In the genomic region with DNA sequence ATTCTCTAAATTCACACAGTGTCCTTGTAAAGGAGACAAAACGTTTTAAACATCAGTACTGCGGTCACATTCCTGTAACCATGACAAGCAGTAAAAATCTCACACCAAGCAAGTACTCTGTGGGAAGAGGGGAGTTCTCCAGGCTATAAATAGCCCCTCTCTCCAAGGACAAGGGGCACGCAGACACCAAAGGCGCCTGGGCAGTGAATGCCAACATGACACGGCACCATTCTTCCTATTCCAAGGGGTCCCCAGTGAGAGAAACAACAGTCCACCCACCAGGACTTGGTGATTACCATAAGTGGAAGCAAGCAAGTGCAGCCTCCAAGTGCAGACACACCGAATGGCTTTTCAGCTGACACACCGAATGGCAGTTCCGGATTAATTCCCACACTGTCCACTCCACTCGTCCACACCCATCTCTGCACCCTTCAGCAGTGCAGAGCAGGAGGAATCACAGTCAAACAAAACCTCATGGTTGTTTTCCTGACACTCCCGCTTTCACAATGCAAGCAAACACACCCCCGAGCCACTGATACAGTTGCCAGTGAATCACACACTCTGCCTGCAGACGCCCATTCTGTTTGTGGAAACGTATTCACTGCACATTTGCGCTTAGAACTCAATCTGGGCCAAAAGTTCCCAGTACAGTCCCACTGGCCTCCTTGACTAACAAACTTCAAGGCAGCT, we compare ENCODE assay signal across 8 cellular contexts. TPM values are rescaled to one million over a fixed set of nuclear protein-coding genes. Genes with fewer than 3 reads are reported as not detected.
DNase-seq lines count a peak whose midpoint lies in the region; ATAC-seq and TF ChIP-seq lines count a peak whose summit lies in the region.

No MANE protein-coding gene starts in this region.

- no peak for TF ChIP-seq POLR2A in esophagus muscularis mucosa (IDR thresholded peaks at IDR 0.05; ENCODE audit: low read depth)

- peak overlapping the region; percentile 96 to 98 (median 97) for H3K27ac ChIP-seq in esophagus muscularis mucosa (replicated peaks in 1 of 4)

- no peak for ATAC-seq in naive thymus-derived CD8-positive, alpha-beta T cell
- ATAC-seq in HG03097 (IDR thresholded peaks at IDR 0.05; ENCODE audit: low FRiP score, unreplicated experiment), result no peak
- no peak for ATAC-seq in GM19455 (IDR thresholded peaks at IDR 0.05; ENCODE audit: unreplicated experiment)

- H3K36me3 Mint-ChIP-seq in naive thymus-derived CD8-positive, alpha-beta T cell, result no peaks in the 10 kb centered on the region

- TF ChIP-seq EP300 in esophagus muscularis mucosa (IDR thresholded peaks at IDR 0.05), result no peak

- peak; percentile 36 for DNase-seq in activated naive CD4-positive, alpha-beta T cell treated with Interleukin-2 at 50 U/mL for 16 hours
- no peak for DNase-seq in activated naive CD4-positive, alpha-beta T cell (lab: John Stamatoyannopoulos, UW)
- DNase-seq in esophagus muscularis mucosa (ENCODE audit: extremely low spot score), result no peak
- no peak for DNase-seq in naive thymus-derived CD8-positive, alpha-beta T cell
- DNase-seq in NCI-H345 treated with DMSO at 0.1 percent for 48 hours (lab: John Stamatoyannopoulos, UW; ENCODE audit: unreplicated experiment), result no peak

- peaks cover 67 to 85% (median 79%) of the 10 kb centered on the region in 4 donors for H3K4me1 ChIP-seq in esophagus muscularis mucosa

- TF ChIP-seq CTCF in WI38 (IDR thresholded peaks at IDR 0.05; ENCODE audit: low read depth, low read length) (no peak), esophagus muscularis mucosa (IDR thresholded peaks at IDR 0.05) (no peak)

- no peaks in the 10 kb centered on the region for H3K27me3 ChIP-seq in esophagus muscularis mucosa

- no peaks in the 10 kb centered on the region for H3K9me3 ChIP-seq in esophagus muscularis mucosa

- peaks cover 37 to 78% (median 70%) of the 10 kb centered on the region in 4 donors for H3K4me1 Mint-ChIP-seq in naive thymus-derived CD8-positive, alpha-beta T cell

- WGBS in esophagus muscularis mucosa, result 17% methylated on average over 13 of the region's 14 CpGs

- intact Hi-C loops in esophagus muscularis mucosa (cut with DNase I), result loop anchor here (5.0 kb wide), 1 partner anchor 54 kb away; a partner anchor contains a TSS

- POLR2A ChIA-PET in naive thymus-derived CD8-positive, alpha-beta T cell (lab: Charles Lee), result interaction anchor here (0.6 to 4.6 kb wide), 10 partner anchors 11 to 533 kb away, joined by 3 to 91 read pairs (median 11); a partner anchor contains a TSS

- no peaks in the 10 kb centered on the region for H3K27me3 Mint-ChIP-seq in naive thymus-derived CD8-positive, alpha-beta T cell

- H3K4me3 ChIP-seq in WI38 (ENCODE audit: low read depth, low read length) (peak overlapping the region; percentile 94), esophagus muscularis mucosa (peak overlapping the region; percentile 84 to 99 (median 96))

- no peaks in the 10 kb centered on the region for H3K36me3 ChIP-seq in esophagus muscularis mucosa

- no peaks in the 10 kb centered on the region for H3K9me3 Mint-ChIP-seq in naive thymus-derived CD8-positive, alpha-beta T cell

- H3K27ac Mint-ChIP-seq in naive thymus-derived CD8-positive, alpha-beta T cell, result peak overlapping the region in 9 of 10 donors; percentile 88 to 96 (median 93)

- H3K4me3 Mint-ChIP-seq in naive thymus-derived CD8-positive, alpha-beta T cell, result peak overlapping the region; percentile 92 to 98 (median 94)

RNA-seq across cellular contexts. Expression of a gene that starts 1.8 kb away (rescaled TPM):
- 100 to 1,000 TPM; 222 to 382 (median 302) TPM for total RNA-seq in esophagus muscularis mucosa
- 10 to 100 TPM; 62.0 to 68.7 TPM for total RNA-seq in naive thymus-derived CD8-positive, alpha-beta T cell
- polyA plus RNA-seq in naive thymus-derived CD8-positive, alpha-beta T cell, result 10 to 100 TPM; 42.4 to 54.1 (median 44.3) TPM

RNA-seq across cellular contexts. Expression of a gene that starts 49.0 kb away (rescaled TPM):
- total RNA-seq in esophagus muscularis mucosa, result 100 to 1,000 TPM in 1 of 4 donors, 10 to 100 TPM in 3; 33.2 to 110 (median 44.0) TPM
- total RNA-seq in naive thymus-derived CD8-positive, alpha-beta T cell, result 100 to 1,000 TPM; 177 to 180 TPM
- 100 to 1,000 TPM; 423 to 549 (median 524) TPM for polyA plus RNA-seq in naive thymus-derived CD8-positive, alpha-beta T cell

RNA-seq across cellular contexts. Expression of a gene that starts 53.9 kb away (rescaled TPM):
- total RNA-seq in esophagus muscularis mucosa, result 10 to 100 TPM; 46.1 to 52.2 (median 48.6) TPM
- 10 to 100 TPM; 50.2 to 54.6 TPM for total RNA-seq in naive thymus-derived CD8-positive, alpha-beta T cell
- 10 to 100 TPM; 82.8 to 94.1 (median 86.7) TPM for polyA plus RNA-seq in naive thymus-derived CD8-positive, alpha-beta T cell
